Comparison of ENCODE assay signal across 19 cellular contexts in genomic region chr2:95356821-95357700, GRCh38. TPM values are rescaled to one million over a fixed set of nuclear protein-coding genes. Genes with fewer than 3 reads are reported as not detected.
A peak's percentile ranks its signal among the peaks of the same experiment; 100 is the strongest.
DNase-seq lines count a peak whose midpoint lies in the region; ATAC-seq, FAIRE-seq and TF ChIP-seq lines count a peak whose summit lies in the region.
"Had no signal": no experiment of that assay in that cellular context is flagged by ENCODE, and none has a peak within 500 bp of the region (broad histone marks: within the 10 kb centered on the region; RNA-seq: fewer than 3 reads in every experiment).

No MANE protein-coding gene starts in this region.

- no peak overlapping the region for H3K27ac Mint-ChIP-seq in activated CD8-positive, alpha-beta memory T cell treated with anti-CD3 and anti-CD28 coated beads, Interleukin-2, amount 10 ng/mL, durations not matched to agents 7 days and 5 days
- H3K27ac Mint-ChIP-seq: CD4-positive, alpha-beta T cell; HFFc6; IgD-negative memory B cell had no signal

- H3K9me3 ChIP-seq in kidney (ENCODE audit: control insufficient read depth in 1 of 2, low read length in 2 of 2): no peaks in the 10 kb centered on the region
- H3K9me3 ChIP-seq: BE2C had no signal

- ATAC-seq in activated CD8-positive, alpha-beta memory T cell treated with anti-CD3 and anti-CD28 coated beads, Interleukin-2, amount 10 ng/mL, durations not matched to agents 7 days and 5 days: no peak
- ATAC-seq in GM18858 (IDR thresholded peaks at IDR 0.05; ENCODE audit: unreplicated experiment): no peak

- FAIRE-seq in HTR-8/SVneo (lab: Jason Lieb, UNC) (peak; percentile 33), kidney (lab: Jason Lieb, UNC) (no peak)

- no peak overlapping the region for H3K9ac ChIP-seq in kidney (ENCODE audit: low read length in 2 of 2)

- CTCF ChIA-PET in activated CD8-positive, alpha-beta memory T cell treated with anti-CD3 and anti-CD28 coated beads, Interleukin-2, amount 10 ng/mL, durations not matched to agents 7 days and 5 days (lab: Charles Lee): interaction anchor here (0.8 kb wide), 1 partner anchor 12 kb away, joined by 5 read pairs; no protein-coding TSS in a partner anchor

- no peak overlapping the region for H3K4me3 ChIP-seq in kidney (ENCODE audit: low read length in 2 of 2)

- intact Hi-C loops in kidney (cut with DNase I): no loop called here
- intact Hi-C loops in posterior vena cava (cut with DNase I): no loop called here

- DNase-seq in activated CD8-positive, alpha-beta memory T cell treated with anti-CD3 and anti-CD28 coated beads, Interleukin-2, amount 50 U/mL, for 48 hours: peak; percentile 22
- DNase-seq in activated CD8-positive, alpha-beta memory T cell treated with anti-CD3 and anti-CD28 coated beads, Interleukin-2, amount 10 ng/mL, durations not matched to agents 7 days and 5 days: no peak
- DNase-seq in HTR-8/SVneo (ENCODE audit: insufficient read length, low spot score) (no peak), kidney (peak; percentile 60), posterior vena cava (ENCODE audit: low spot score) (peak; percentile 66), Kasumi-1 (lab: John Stamatoyannopoulos, UW) (no peak), NCI-H1092 (lab: John Stamatoyannopoulos, UW) (no peak)
- DNase-seq: 8988T; BE2C; Calu3; CD4-positive, alpha-beta T cell; HFFc6; NCI-H1417; NCI-H1930; NCI-H2171; NCI-H774 had no signal

- no peaks in the 10 kb centered on the region for H3K4me1 ChIP-seq in kidney (ENCODE audit: control insufficient read depth in 1 of 2, insufficient read depth in 1 of 2, low read depth in 1 of 2, low read length in 2 of 2)
- H3K4me1 ChIP-seq: BE2C had no signal

- H3K4me3 Mint-ChIP-seq in activated CD8-positive, alpha-beta memory T cell treated with anti-CD3 and anti-CD28 coated beads, Interleukin-2, amount 10 ng/mL, durations not matched to agents 7 days and 5 days: no peak overlapping the region
- H3K4me3 Mint-ChIP-seq: CD4-positive, alpha-beta T cell; HFFc6; IgD-negative memory B cell had no signal

- H3K27me3 Mint-ChIP-seq in activated CD8-positive, alpha-beta memory T cell treated with anti-CD3 and anti-CD28 coated beads, Interleukin-2, amount 10 ng/mL, durations not matched to agents 7 days and 5 days: peaks cover 5% of the 10 kb centered on the region

- no peaks in the 10 kb centered on the region for H3K36me3 ChIP-seq in kidney (ENCODE audit: control insufficient read depth in 1 of 2, insufficient read depth in 2 of 2, low read length in 2 of 2)
- H3K36me3 ChIP-seq: BE2C had no signal

- no peaks in the 10 kb centered on the region for H3K36me3 Mint-ChIP-seq in activated CD8-positive, alpha-beta memory T cell treated with anti-CD3 and anti-CD28 coated beads, Interleukin-2, amount 10 ng/mL, durations not matched to agents 7 days and 5 days
- H3K36me3 Mint-ChIP-seq: IgD-negative memory B cell had no signal

- no peak overlapping the region for H3K27ac ChIP-seq in kidney (ENCODE audit: low read depth in 2 of 2, low read length in 2 of 2)
- H3K27ac ChIP-seq: RWPE1 had no signal

- H3K9me3 Mint-ChIP-seq in activated CD8-positive, alpha-beta memory T cell treated with anti-CD3 and anti-CD28 coated beads, Interleukin-2, amount 10 ng/mL, durations not matched to agents 7 days and 5 days (ENCODE audit: low read depth): no peaks in the 10 kb centered on the region
- H3K9me3 Mint-ChIP-seq: CD4-positive, alpha-beta T cell; HFFc6 had no signal

- H3K4me1 Mint-ChIP-seq in activated CD8-positive, alpha-beta memory T cell treated with anti-CD3 and anti-CD28 coated beads, Interleukin-2, amount 10 ng/mL, durations not matched to agents 7 days and 5 days: no peaks in the 10 kb centered on the region
- H3K4me1 Mint-ChIP-seq: IgD-negative memory B cell had no signal

- TF ChIP-seq CTCF in kidney (IDR thresholded peaks at IDR 0.05; ENCODE audit: borderline replicate concordance, extremely low read depth, insufficient read depth): no peak

RNA-seq across cellular contexts. Expression of gene FAHD2A, which starts 45.4 kb away (rescaled TPM):
- 10 to 100 TPM; 36.0 to 38.6 TPM for total RNA-seq in activated CD8-positive, alpha-beta memory T cell treated with anti-CD3 and anti-CD28 coated beads, Interleukin-2, amount 10 ng/mL, durations not matched to agents 7 days and 5 days
- total RNA-seq in kidney (24.9 TPM), posterior vena cava (10 to 100 TPM; 14.1 to 18.3 TPM)
- polyA plus RNA-seq in kidney (ENCODE audit: insufficient read depth, low read depth, low replicate concordance): 64.9 TPM

RNA-seq across cellular contexts. Expression of gene KCNIP3, which starts 59.9 kb away (rescaled TPM):
- total RNA-seq in activated CD8-positive, alpha-beta memory T cell treated with anti-CD3 and anti-CD28 coated beads, Interleukin-2, amount 10 ng/mL, durations not matched to agents 7 days and 5 days: not detected
- total RNA-seq in kidney (27.6 TPM), posterior vena cava (10 to 100 TPM; 10.5 to 17.9 TPM)
- polyA plus RNA-seq in kidney (ENCODE audit: insufficient read depth, low read depth, low replicate concordance): 14.8 TPM
- polyA plus RNA-seq: IgD-negative memory B cell had no signal

Comparison
In these comparisons a context has a peak if more than half of its experiments do, and no peak if none do; other contexts are left out.
1. DNase-seq: peak in activated CD8-positive, alpha-beta memory T cell treated with anti-CD3 and anti-CD28 coated beads, Interleukin-2, amount 50 U/mL, for 48 hours (single experiment), kidney (single experiment) and posterior vena cava (single experiment); none in activated CD8-positive, alpha-beta memory T cell treated with anti-CD3 and anti-CD28 coated beads, Interleukin-2, amount 10 ng/mL, durations not matched to agents 7 days and 5 days (single experiment), HTR-8/SVneo (single experiment), Kasumi-1 (0 of 2) and NCI-H1092 (single experiment).
2. RNA of gene KCNIP3, which starts 59.9 kb away (total RNA-seq): 27.6 TPM in kidney (single experiment) and 10.5 to 17.9 TPM in posterior vena cava; not detected in activated CD8-positive, alpha-beta memory T cell treated with anti-CD3 and anti-CD28 coated beads, Interleukin-2, amount 10 ng/mL, durations not matched to agents 7 days and 5 days; every median in the first group is over 4 times any median in the second.